In the genomic region with DNA sequence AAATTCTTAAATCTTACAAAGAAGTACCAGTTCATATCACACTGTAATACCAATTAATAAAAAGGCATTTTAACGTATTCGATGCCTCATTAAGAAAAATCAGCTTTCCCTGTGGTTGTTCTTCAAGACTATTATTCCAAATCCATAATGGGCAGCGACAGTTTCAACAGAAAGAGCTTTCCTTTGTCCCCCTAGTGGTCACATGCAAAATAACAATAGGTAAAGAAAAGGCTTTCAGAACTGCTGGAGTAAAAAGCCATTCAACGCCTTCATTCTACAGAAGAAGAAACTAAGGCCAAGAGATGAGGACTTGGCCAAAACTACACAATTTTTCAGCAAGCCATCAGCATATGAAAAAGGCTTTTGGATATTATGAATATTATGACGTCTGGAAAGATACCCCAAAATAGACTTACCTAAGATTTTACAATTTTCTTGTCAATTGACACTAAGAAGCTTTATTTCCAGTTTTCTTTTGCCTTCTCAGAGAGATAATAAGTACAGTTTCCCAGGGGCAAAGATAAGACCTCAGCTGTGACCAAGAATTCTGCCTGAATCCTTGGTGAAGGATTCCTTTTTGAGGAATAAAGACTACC, we compare ENCODE assay signal across 8 cellular contexts. TPM values are rescaled to one million over a fixed set of nuclear protein-coding genes. Genes with fewer than 3 reads are reported as not detected.
A peak's percentile ranks its signal among the peaks of the same experiment; 100 is the strongest.
DNase-seq lines count a peak whose midpoint lies in the region; ATAC-seq and TF ChIP-seq lines count a peak whose summit lies in the region.

No MANE protein-coding gene starts in this region.

- no peaks in the 10 kb centered on the region for H3K9me3 ChIP-seq in BE2C

- in situ Hi-C loops in T47D (cut with HindIII; ENCODE audit: low pct_unique_long_range_greater_than_20kb, low sequenced_read_pairs), result no loop called here

- no peaks in the 10 kb centered on the region for H3K36me3 ChIP-seq in BE2C

- DNase-seq in BE2C (no peak), NCI-H345 (lab: John Stamatoyannopoulos, UW) (peak; percentile 45), T47D (ENCODE audit: low read depth in 1 of 2, low spot score in 1 of 2) (peak; percentile 43 to 67), midbrain (lab: John Stamatoyannopoulos, UW) (peak; percentile 50)
- no peak for DNase-seq in activated CD4-positive, CD25-positive, alpha-beta regulatory T cell (lab: John Stamatoyannopoulos, UW)

- no peak overlapping the region for H3K4me3 ChIP-seq in BE2C (ENCODE audit: low read depth, low read length)

- no peaks in the 10 kb centered on the region for H3K27me3 ChIP-seq in BE2C

- H3K4me1 ChIP-seq in BE2C, result no peaks in the 10 kb centered on the region

- TF ChIP-seq CTCF in BE2C (IDR thresholded peaks at IDR 0.05; ENCODE audit: low read depth, low read length), result peak; percentile 84

- peak; percentile 43 for ATAC-seq in GM21423 (IDR thresholded peaks at IDR 0.05; ENCODE audit: unreplicated experiment)
- ATAC-seq in GM21825 (IDR thresholded peaks at IDR 0.05; ENCODE audit: unreplicated experiment), result no peak
- no peak for ATAC-seq in GM18519 (IDR thresholded peaks at IDR 0.05; ENCODE audit: low FRiP score, unreplicated experiment)

RNA-seq across cellular contexts. Expression of a gene that starts 6.7 kb away (rescaled TPM):
- not detected for polyA plus RNA-seq in BE2C (2012; ENCODE audit: insufficient read depth, insufficient read length, low read depth)

Comparison
In these comparisons a context has a peak if more than half of its experiments do, and no peak if none do; other contexts are left out.
1. DNase-seq: peak in NCI-H345 (single experiment), T47D (2 of 2) and midbrain (single experiment); none in BE2C (single experiment) and activated CD4-positive, CD25-positive, alpha-beta regulatory T cell (0 of 4).